In the genomic region with DNA sequence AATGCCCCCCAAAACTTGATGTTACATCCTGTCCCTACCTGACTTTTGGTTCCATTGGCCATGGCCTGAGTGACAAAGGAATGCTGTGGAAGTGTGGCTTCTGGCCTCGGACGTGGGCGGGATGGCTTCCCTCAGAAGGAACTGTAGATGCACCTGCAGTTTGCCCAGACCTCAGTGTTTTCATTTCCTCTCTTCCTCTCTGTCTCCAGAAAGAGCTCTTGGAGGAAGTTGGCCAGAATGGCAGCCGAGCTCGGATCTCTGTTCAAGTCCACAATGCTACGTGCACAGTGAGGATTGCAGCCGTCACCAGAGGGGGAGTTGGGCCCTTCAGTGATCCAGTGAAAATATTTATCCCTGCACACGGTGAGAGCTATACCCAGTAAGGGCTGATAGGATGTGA, we compare ENCODE assay signal across 23 cellular contexts.
"Had no signal": no experiment of that assay in that cellular context is flagged by ENCODE, and none has a peak within 500 bp of the region (broad histone marks: within the 10 kb centered on the region; RNA-seq: fewer than 3 reads in every experiment).

No MANE protein-coding gene starts in this region.

- H3K27me3 ChIP-seq: breast epithelium, esophagus squamous epithelium, suprapubic skin, tibial artery, upper lobe of right lung had no signal

- H3K36me3 Mint-ChIP-seq: activated naive CD4-positive, alpha-beta T cell treated with anti-CD3 and anti-CD28 coated beads, Interleukin-2, amount 50 U/mL, for 72 hours; stimulated activated naive B cell treated with anti-CD40 and anti-IgM and Interleukin-4, amounts not matched to agents 10 μg/mL and 1 μg/mL and 100 μg/mL, for 72 hours had no signal

- H3K4me1 ChIP-seq: breast epithelium, esophagus squamous epithelium, suprapubic skin, tibial artery, upper lobe of right lung had no signal

- H3K9me3 Mint-ChIP-seq: activated naive CD4-positive, alpha-beta T cell treated with anti-CD3 and anti-CD28 coated beads, Interleukin-2, amount 50 U/mL, for 72 hours; activated T-cell treated with anti-CD3 and anti-CD28 coated beads, Interleukin-2, amount 50 U/mL, for 72 hours; nephron; stimulated activated naive B cell treated with anti-CD40 and anti-IgM and Interleukin-4, amounts not matched to agents 10 μg/mL and 1 μg/mL and 100 μg/mL, for 72 hours had no signal

- H3K4me3 ChIP-seq: breast epithelium, esophagus squamous epithelium, smooth muscle cell, suprapubic skin, tibial artery, upper lobe of right lung had no signal

- H3K9me3 ChIP-seq: breast epithelium, esophagus squamous epithelium, suprapubic skin, tibial artery, upper lobe of right lung had no signal

- ATAC-seq: activated naive CD4-positive, alpha-beta T cell treated with anti-CD3 and anti-CD28 coated beads, Interleukin-2, amount 50 U/mL, for 72 hours; activated T-cell treated with anti-CD3 and anti-CD28 coated beads, Interleukin-2, amount 50 U/mL, for 72 hours; left lobe of liver; stimulated activated naive B cell treated with anti-CD40 and anti-IgM and Interleukin-4, amounts not matched to agents 10 μg/mL and 1 μg/mL and 100 μg/mL, for 72 hours; upper lobe of right lung had no signal

- H3K4me3 Mint-ChIP-seq: activated T-cell treated with anti-CD3 and anti-CD28 coated beads, Interleukin-2, amount 50 U/mL, for 72 hours; nephron; stimulated activated naive B cell treated with anti-CD40 and anti-IgM and Interleukin-4, amounts not matched to agents 10 μg/mL and 1 μg/mL and 100 μg/mL, for 72 hours had no signal

- H3K27me3 Mint-ChIP-seq: progenitor cell of endocrine pancreas; stimulated activated naive B cell treated with anti-CD40 and anti-IgM and Interleukin-4, amounts not matched to agents 10 μg/mL and 1 μg/mL and 100 μg/mL, for 72 hours had no signal

- H3K36me3 ChIP-seq: breast epithelium had no signal

- H3K4me1 Mint-ChIP-seq: nephron; stimulated activated naive B cell treated with anti-CD40 and anti-IgM and Interleukin-4, amounts not matched to agents 10 μg/mL and 1 μg/mL and 100 μg/mL, for 72 hours had no signal

- H3K27ac ChIP-seq: breast epithelium, esophagus squamous epithelium, suprapubic skin, tibial artery, upper lobe of right lung, VCaP had no signal

- DNase-seq: activated CD4-positive, alpha-beta T cell treated with anti-CD3 and anti-CD28 coated beads for 4 hours; activated CD4-positive, alpha-beta T cell treated with anti-CD3 and anti-CD28 coated beads, Interleukin-2, amount 50 U/mL, for 4 hours; activated naive CD4-positive, alpha-beta T cell; activated T-cell treated with anti-CD3 and anti-CD28 coated beads for 4 hours; activated T-cell treated with anti-CD3 and anti-CD28 coated beads, Interleukin-2, amount 50 U/mL, for 72 hours; central memory CD4-positive, alpha-beta T cell; esophagus squamous epithelium; foreskin melanocyte; kidney glomerular epithelial cell; stimulated activated CD4-positive, alpha-beta T cell treated with anti-CD3 and anti-CD28 coated beads, Interleukin-1b, Interleukin-23, amount 100 ng/mL, for 48 hours; stimulated activated CD4-positive, alpha-beta T cell treated with anti-CD3 and anti-CD28 coated beads, Interleukin-4, amount 100 ng/mL, for 4 hours; stimulated activated CD8-positive, alpha-beta memory T cell treated with anti-CD3 and anti-CD28 coated beads, Interleukin-4, amount 100 ng/mL, for 48 hours; stimulated activated naive B cell treated with anti-CD40 and anti-IgM and Interleukin-4, amounts not matched to agents 10 μg/mL and 1 μg/mL and 100 μg/mL, for 72 hours; tibial artery; upper lobe of right lung had no signal

- H3K27ac Mint-ChIP-seq: activated naive CD4-positive, alpha-beta T cell treated with anti-CD3 and anti-CD28 coated beads, Interleukin-2, amount 50 U/mL, for 72 hours; activated T-cell treated with anti-CD3 and anti-CD28 coated beads, Interleukin-2, amount 50 U/mL, for 72 hours; nephron; progenitor cell of endocrine pancreas; stimulated activated naive B cell treated with anti-CD40 and anti-IgM and Interleukin-4, amounts not matched to agents 10 μg/mL and 1 μg/mL and 100 μg/mL, for 72 hours had no signal
